Comparison of ENCODE assay signal across 16 cellular contexts in genomic region chr12:22477894-22478287, GRCh38.
DNase-seq lines count a peak whose midpoint lies in the region; ATAC-seq, FAIRE-seq and TF ChIP-seq lines count a peak whose summit lies in the region.
"Had no signal": no experiment of that assay in that cellular context is flagged by ENCODE, and none has a peak within 500 bp of the region (broad histone marks: within the 10 kb centered on the region; RNA-seq: fewer than 3 reads in every experiment).

No MANE protein-coding gene starts in this region.

- in situ Hi-C loops in GM12878 (cut with MboI) = no loop called here

- H3K27me3 ChIP-seq in GM12878 (replicated peaks in 1 of 2; ENCODE audit: control insufficient read depth in 2 of 2, insufficient read depth in 2 of 2, low read length in 1 of 2) = no peaks in the 10 kb centered on the region
- no peaks in the 10 kb centered on the region for H3K27me3 ChIP-seq in thoracic aorta (replicated peaks; ENCODE audit: insufficient read depth)
- H3K27me3 ChIP-seq in esophagus squamous epithelium = no peaks in the 10 kb centered on the region
- H3K27me3 ChIP-seq in gastroesophageal sphincter = no peaks in the 10 kb centered on the region
- H3K27me3 ChIP-seq: esophagus muscularis mucosa had no signal

- no peaks in the 10 kb centered on the region for H4K20me1 ChIP-seq in GM12878 (ENCODE audit: control insufficient read depth, insufficient read depth)

- no peak for TF ChIP-seq POLR2A in GM12878 (IDR thresholded peaks at IDR 0.05; ENCODE audit: low read depth, low read length)
- TF ChIP-seq POLR2A in esophagus squamous epithelium (IDR thresholded peaks at IDR 0.05) = no peak
- no peak for TF ChIP-seq POLR2A in gastroesophageal sphincter (IDR thresholded peaks at IDR 0.05)

- no peaks in the 10 kb centered on the region for H3K36me3 ChIP-seq in GM12878 (ENCODE audit: control insufficient read depth in 2 of 2, insufficient read depth in 2 of 2, low read length in 1 of 2)
- no peaks in the 10 kb centered on the region for H3K36me3 ChIP-seq in thoracic aorta
- peaks cover 0 to 58% (median 9%) of the 10 kb centered on the region in 3 donors for H3K36me3 ChIP-seq in esophagus squamous epithelium
- H3K36me3 ChIP-seq in gastroesophageal sphincter = peaks cover 0 to 38% of the 10 kb centered on the region in 2 donors
- H3K36me3 ChIP-seq: prostate gland had no signal

- POLR2A ChIA-PET in GM12878 (lab: Charles Lee) = interaction anchor here (0.6 kb wide), 1 partner anchor 105 kb away, joined by 4 read pairs; no protein-coding TSS in a partner anchor

- peak overlapping the region; percentile 9 for H2AFZ ChIP-seq in GM12878 (ENCODE audit: control insufficient read depth, low read depth, low read length)

- H3K27ac Mint-ChIP-seq in activated naive CD4-positive, alpha-beta T cell treated with anti-CD3 and anti-CD28 coated beads, Interleukin-2, amount 50 U/mL, for 24 hours = peak overlapping the region; percentile 1
- H3K27ac Mint-ChIP-seq: WTC11 had no signal

- peaks cover 19% of the 10 kb centered on the region for H3K4me1 Mint-ChIP-seq in activated naive CD4-positive, alpha-beta T cell treated with anti-CD3 and anti-CD28 coated beads, Interleukin-2, amount 50 U/mL, for 24 hours
- H3K4me1 Mint-ChIP-seq: WTC11 had no signal

- no peaks in the 10 kb centered on the region for H3K79me2 ChIP-seq in GM12878 (ENCODE audit: control insufficient read depth, insufficient read depth, low read length)

- H3K4me3 ChIP-seq in GM12878 (no peak overlapping the region), thoracic aorta (no peak overlapping the region), esophagus squamous epithelium (no peak overlapping the region), gastroesophageal sphincter (no peak overlapping the region)
- H3K4me3 ChIP-seq: coronary artery, esophagus muscularis mucosa, prostate gland, SK-N-MC had no signal

- no peak for DNase-seq in activated naive CD4-positive, alpha-beta T cell (lab: John Stamatoyannopoulos, UW)
- DNase-seq in GM12878 (ENCODE audit: low read depth, low spot score) = no peak
- DNase-seq in thoracic aorta (ENCODE audit: low spot score) = no peak
- no peak for DNase-seq in esophagus squamous epithelium (lab: John Stamatoyannopoulos, UW)
- no peak for DNase-seq in NCI-H1092 treated with DMSO at 0.1 percent for 48 hours (lab: John Stamatoyannopoulos, UW)
- DNase-seq: activated effector memory CD4-positive, alpha-beta T cell treated with Interleukin-2 at 50 U/mL for 16 hours; stimulated activated CD4-positive, alpha-beta T cell treated with anti-CD3 and anti-CD28 coated beads, Interleukin-2, amount 100 ng/mL, for 48 hours; stimulated activated naive CD4-positive, alpha-beta T cell had no signal

- no peak for TF ChIP-seq EP300 in GM12878 (IDR thresholded peaks at IDR 0.05; ENCODE audit: borderline replicate concordance in 1 of 2, control insufficient read depth in 1 of 2, low read depth in 2 of 2, low read length in 2 of 2)
- TF ChIP-seq EP300 in gastroesophageal sphincter (IDR thresholded peaks at IDR 0.05) = no peak

- H3K36me3 Mint-ChIP-seq in activated naive CD4-positive, alpha-beta T cell treated with anti-CD3 and anti-CD28 coated beads, Interleukin-2, amount 50 U/mL, for 24 hours = peaks cover 23% of the 10 kb centered on the region

- BruUV-seq in GM12878 (replicated peaks; lab: Mats Ljungman, UMichigan) = no TSS peak

- no peak overlapping the region for H3K4me2 ChIP-seq in GM12878 (ENCODE audit: control insufficient read depth, insufficient read depth)

- H3K9me3 Mint-ChIP-seq in activated naive CD4-positive, alpha-beta T cell treated with anti-CD3 and anti-CD28 coated beads, Interleukin-2, amount 50 U/mL, for 24 hours = no peaks in the 10 kb centered on the region
- H3K9me3 Mint-ChIP-seq: WTC11 had no signal

- H3K9ac ChIP-seq in GM12878 (ENCODE audit: control insufficient read depth, insufficient read depth, low read length) = no peak overlapping the region

- FAIRE-seq in GM12878 (lab: Jason Lieb, UNC) = no peak

- CTCF ChIA-PET in GM12878 (lab: Yijun Ruan, JAX) = interaction anchor here (1.2 to 1.5 kb wide), 2 partner anchors 13 to 18 kb away, joined by 4 read pairs; no protein-coding TSS in a partner anchor

- TF ChIP-seq CTCF in GM12878 (IDR thresholded peaks at IDR 0.05 in 2 of 3, conservative IDR thresholded peaks at IDR 0.05 in 1 of 3; ENCODE audit: control insufficient read depth in 2 of 3, extremely low read depth in 1 of 3, insufficient read depth in 1 of 3, low read depth in 3 of 3, low read length in 3 of 3) (no peak), thoracic aorta (IDR thresholded peaks at IDR 0.05) (no peak), esophagus squamous epithelium (IDR thresholded peaks at IDR 0.05) (no peak), gastroesophageal sphincter (IDR thresholded peaks at IDR 0.05) (no peak)

- intact Hi-C loops in GM12878 (cut with micrococcal nuclease; ENCODE audit: unreplicated experiment) = loop anchor here (5.0 kb wide), 1 partner anchor 154 kb away; no protein-coding TSS in a partner anchor
- intact Hi-C loops in esophagus squamous epithelium (cut with DNase I) = no loop called here

- H3K4me1 ChIP-seq in GM12878 (ENCODE audit: control insufficient read depth, insufficient read depth, low read length) (no peaks in the 10 kb centered on the region; the same call in 1 of the 2 replicates), thoracic aorta (ENCODE audit: control insufficient read depth in 1 of 2, low read depth in 2 of 2) (peaks cover 10 to 13% of the 10 kb centered on the region in 2 donors), esophagus squamous epithelium (no peaks in the 10 kb centered on the region), gastroesophageal sphincter (peaks cover 0 to 5% (median 0%) of the 10 kb centered on the region in 3 donors)
- H3K4me1 ChIP-seq: prostate gland had no signal

- no peak overlapping the region for H3K4me3 Mint-ChIP-seq in activated naive CD4-positive, alpha-beta T cell treated with anti-CD3 and anti-CD28 coated beads, Interleukin-2, amount 50 U/mL, for 24 hours
- H3K4me3 Mint-ChIP-seq: WTC11 had no signal

- H3K27me3 Mint-ChIP-seq in activated naive CD4-positive, alpha-beta T cell treated with anti-CD3 and anti-CD28 coated beads, Interleukin-2, amount 50 U/mL, for 24 hours = no peaks in the 10 kb centered on the region

- no peak for TF ChIP-seq RAD21 in GM12878 (IDR thresholded peaks at IDR 0.05; ENCODE audit: insufficient read depth, low read depth, low read length)

- no peaks in the 10 kb centered on the region for H3K9me3 ChIP-seq in GM12878 (replicated peaks; ENCODE audit: control insufficient read depth, insufficient read depth, low read length)
- H3K9me3 ChIP-seq in thoracic aorta = no peaks in the 10 kb centered on the region
- H3K9me3 ChIP-seq in esophagus squamous epithelium = no peaks in the 10 kb centered on the region
- no peaks in the 10 kb centered on the region for H3K9me3 ChIP-seq in gastroesophageal sphincter
- H3K9me3 ChIP-seq: esophagus muscularis mucosa, prostate gland had no signal

- RAD21 ChIA-PET in GM12878 (lab: Charles Lee; ENCODE audit: unreplicated experiment) = no interaction called here

- SMC1A ChIA-PET in GM12878 (lab: Charles Lee; ENCODE audit: uncharacterized antibody, unreplicated experiment) = interaction anchor here (0.6 to 1.2 kb wide), 3 partner anchors 9 to 16 kb away, joined by 3 to 5 read pairs (median 5); no protein-coding TSS in a partner anchor

- 5% methylated on average over 2 of the region's 2 CpGs for WGBS in GM12878 (ENCODE audit: insufficient coverage, insufficient replicate concordance, low lambda C conversion rate, missing lambda C conversion rate)
- WGBS in esophagus squamous epithelium, 2 donors = 53 to 66% methylated on average over 2 of the region's 2 CpGs
- 65 to 90% methylated on average over 2 of the region's 2 CpGs for WGBS in gastroesophageal sphincter (ENCODE audit: low coverage in 1 of 2), 2 donors

- ATAC-seq in HG03095 (IDR thresholded peaks at IDR 0.05; ENCODE audit: unreplicated experiment) (peak; percentile 44), GM12878 (peak; percentile 62), thoracic aorta (ENCODE audit: insufficient number of reproducible peaks, low FRiP score, low read depth) (no peak), gastroesophageal sphincter (no peak)
- ATAC-seq: WTC11 had no signal

- H3K27ac ChIP-seq in GM12878 (ENCODE audit: control insufficient read depth, insufficient read depth) = 0 out of 2 replicates have a peak overlapping the region, but pooled peaks have one; percentile 27
- peak overlapping the region; percentile 33 to 50 for H3K27ac ChIP-seq in thoracic aorta
- no peak overlapping the region for H3K27ac ChIP-seq in esophagus squamous epithelium
- H3K27ac ChIP-seq in gastroesophageal sphincter = no peak overlapping the region
- H3K27ac ChIP-seq: coronary artery, esophagus muscularis mucosa, prostate gland, SK-N-MC had no signal

TF ChIP-seq in GM12878, 131 proteins besides CTCF, POLR2A, EP300 and RAD21 (continues in another document):
- no peak for TF ChIP-seq STAT3 (IDR thresholded peaks at IDR 0.05; ENCODE audit: low read depth, low read length)
- peak; percentile 55 to 64; a peak in 3 of 4 replicates for TF ChIP-seq IKZF2 (IDR thresholded peaks at IDR 0.05)
- peak; percentile 63 for TF ChIP-seq ATF2 (IDR thresholded peaks at IDR 0.05; ENCODE audit: low read length)
- 0 out of 2 replicates have a peak, but pooled peaks have one; percentile 12 for TF ChIP-seq RELB (IDR thresholded peaks at IDR 0.05; ENCODE audit: low read depth)
- peak; percentile 38; the same call in 1 of the 2 replicates for TF ChIP-seq RUNX3 (IDR thresholded peaks at IDR 0.05; ENCODE audit: low read length)

Comparison
In these comparisons a context has a peak if more than half of its experiments do, and no peak if none do; other contexts are left out.
1. ATAC-seq: peak in HG03095 (single experiment) and GM12878 (single experiment); none in thoracic aorta (single experiment) and gastroesophageal sphincter (single experiment).
2. H3K27ac ChIP-seq: peak in GM12878 (single experiment) and thoracic aorta (2 of 2); none in esophagus squamous epithelium (0 of 4) and gastroesophageal sphincter (0 of 4).